8 cellular contexts compared by ENCODE assay signal in genomic region chr15:38129531-38130199, GRCh38.
DNase-seq lines count a peak whose midpoint lies in the region; ATAC-seq and TF ChIP-seq lines count a peak whose summit lies in the region.

No MANE protein-coding gene starts in this region.

- CTCF ChIA-PET in PC-9 (lab: Charles Lee) = no interaction called here

- peak; percentile 65 for ATAC-seq in GM18517 (IDR thresholded peaks at IDR 0.05; ENCODE audit: unreplicated experiment)
- peak; percentile 75 for ATAC-seq in HG02588 (IDR thresholded peaks at IDR 0.05; ENCODE audit: unreplicated experiment)

- H3K27ac Mint-ChIP-seq in endodermal cell = no peak overlapping the region

- POLR2A ChIA-PET in PC-9 (lab: Charles Lee; ENCODE audit: unreplicated experiment) = no interaction called here

- H3K4me3 ChIP-seq in endodermal cell (ENCODE audit: low read length) = no peak overlapping the region
- H3K4me3 ChIP-seq in muscle layer of duodenum (ENCODE audit: low read depth in 1 of 2, low read length in 2 of 2) = peak overlapping the region; percentile 37 to 39
- peak overlapping the region; percentile 1 to 21 for H3K4me3 ChIP-seq in uterus
- no peak overlapping the region for H3K4me3 ChIP-seq in PC-9

- H3K27me3 ChIP-seq in endodermal cell (ENCODE audit: control insufficient read depth, insufficient read depth, low read length, poor library complexity, severe bottlenecking) = no peaks in the 10 kb centered on the region
- no peaks in the 10 kb centered on the region for H3K27me3 ChIP-seq in muscle layer of duodenum (ENCODE audit: low read depth, low read length)
- no peaks in the 10 kb centered on the region for H3K27me3 ChIP-seq in uterus
- H3K27me3 ChIP-seq in PC-9 (ENCODE audit: insufficient read depth, low read depth) = no peaks in the 10 kb centered on the region

- no peak overlapping the region for H3K4me2 ChIP-seq in PC-9

- no peaks in the 10 kb centered on the region for H4K20me1 ChIP-seq in PC-9 (ENCODE audit: insufficient read depth)

- H3K9me3 ChIP-seq in endodermal cell (ENCODE audit: control insufficient read depth, low read length) (peaks cover 5% of the 10 kb centered on the region), muscle layer of duodenum (ENCODE audit: control insufficient read depth in 1 of 2, low read length in 2 of 2) (no peaks in the 10 kb centered on the region), uterus (no peaks in the 10 kb centered on the region), PC-9 (ENCODE audit: insufficient read depth, low read depth) (no peaks in the 10 kb centered on the region)

- 73 to 87% methylated on average over 3 to 12 of the region's 12 CpGs for WGBS in endodermal cell (ENCODE audit: insufficient coverage in 1 of 2, insufficient read length in 1 of 2), 2 experiments

- peaks cover 1% of the 10 kb centered on the region for H3K27me3 Mint-ChIP-seq in endodermal cell (ENCODE audit: insufficient read depth)

- peaks cover 14% of the 10 kb centered on the region for H3F3A ChIP-seq in PC-9 (ENCODE audit: insufficient read depth, low read depth)

- H3K9me2 ChIP-seq in PC-9 (ENCODE audit: insufficient read depth) = no peaks in the 10 kb centered on the region

- TF ChIP-seq CTCF in endodermal cell (conservative IDR thresholded peaks at IDR 0.05) (no peak), uterus (IDR thresholded peaks at IDR 0.05) (no peak), PC-9 (conservative IDR thresholded peaks at IDR 0.05) (no peak)

- H3K4me1 ChIP-seq in endodermal cell (ENCODE audit: control insufficient read depth, insufficient read depth, low read length) = peaks cover 9% of the 10 kb centered on the region
- H3K4me1 ChIP-seq in muscle layer of duodenum (ENCODE audit: control insufficient read depth in 1 of 2, insufficient read depth in 2 of 2, low read length in 2 of 2) = peaks cover 4 to 7% of the 10 kb centered on the region in 2 donors
- H3K4me1 ChIP-seq in uterus = peaks cover 0 to 16% of the 10 kb centered on the region in 2 donors
- H3K4me1 ChIP-seq in PC-9 (replicated peaks; ENCODE audit: insufficient read depth) = peaks cover 24% of the 10 kb centered on the region

- DNase-seq in OCI-M1 (lab: John Stamatoyannopoulos, UW) (peak; percentile 17), endodermal cell (no peak), uterus (peak; percentile 91 to 96), PC-9 (no peak)
- no peak for DNase-seq in activated CD4-positive, alpha-beta T cell treated with anti-CD3 and anti-CD28 coated beads, Interleukin-2, amount 50 U/mL, for 4 hours

- no peaks in the 10 kb centered on the region for H3K36me3 Mint-ChIP-seq in endodermal cell (ENCODE audit: low read depth)

- intact Hi-C loops in uterus (cut with DNase I; ENCODE audit: low total_unique reads) = loop anchor here (5.0 kb wide), 1 partner anchor 123 kb away; the partner anchor contains the start of gene SPRED1
- intact Hi-C loops in PC-9 (cut with micrococcal nuclease; ENCODE audit: unreplicated experiment) = no loop called here

- H3K27ac ChIP-seq in endodermal cell (ENCODE audit: low read depth, low read length) (peak overlapping the region; percentile 45), muscle layer of duodenum (ENCODE audit: low read length) (peak overlapping the region; percentile 84), uterus (peak overlapping the region; percentile 73 to 90), PC-9 (no peak overlapping the region)

- TF ChIP-seq POLR2A in uterus (IDR thresholded peaks at IDR 0.05) = no peak

- H2AFZ ChIP-seq in PC-9 = no peak overlapping the region

- H3K9ac ChIP-seq in endodermal cell (ENCODE audit: extremely low read depth, low read length, poor library complexity, severe bottlenecking) = no peak overlapping the region

- no peaks in the 10 kb centered on the region for H3K79me2 ChIP-seq in PC-9 (ENCODE audit: low read depth)

- H3K9me3 Mint-ChIP-seq in endodermal cell = peaks cover under 1% of the 10 kb centered on the region

- no TSS peak for BruUV-seq in PC-9 (replicated peaks; lab: Mats Ljungman, UMichigan)

- H3K4me1 Mint-ChIP-seq in endodermal cell = peaks cover 24% of the 10 kb centered on the region

- H3K36me3 ChIP-seq in endodermal cell (ENCODE audit: control insufficient read depth, insufficient read depth, low read length) = no peaks in the 10 kb centered on the region
- no peaks in the 10 kb centered on the region for H3K36me3 ChIP-seq in muscle layer of duodenum (ENCODE audit: control insufficient read depth in 1 of 2, insufficient read depth in 2 of 2, low read length in 2 of 2)
- H3K36me3 ChIP-seq in uterus = no peaks in the 10 kb centered on the region
- H3K36me3 ChIP-seq in PC-9 (ENCODE audit: low read depth) = no peaks in the 10 kb centered on the region

- no peak overlapping the region for H3K4me3 Mint-ChIP-seq in endodermal cell

Comparison
In these comparisons a context has a peak if more than half of its experiments do, and no peak if none do; other contexts are left out.
1. DNase-seq: peak in OCI-M1 (single experiment) and uterus (2 of 2); none in endodermal cell (single experiment), PC-9 (0 of 2) and activated CD4-positive, alpha-beta T cell treated with anti-CD3 and anti-CD28 coated beads, Interleukin-2, amount 50 U/mL, for 4 hours (0 of 2).
2. H3K4me3 ChIP-seq: peak in muscle layer of duodenum (2 of 2) and uterus (2 of 2); none in endodermal cell (single experiment) and PC-9 (single experiment).